8 cellular contexts compared by ENCODE assay signal in the genomic region with DNA sequence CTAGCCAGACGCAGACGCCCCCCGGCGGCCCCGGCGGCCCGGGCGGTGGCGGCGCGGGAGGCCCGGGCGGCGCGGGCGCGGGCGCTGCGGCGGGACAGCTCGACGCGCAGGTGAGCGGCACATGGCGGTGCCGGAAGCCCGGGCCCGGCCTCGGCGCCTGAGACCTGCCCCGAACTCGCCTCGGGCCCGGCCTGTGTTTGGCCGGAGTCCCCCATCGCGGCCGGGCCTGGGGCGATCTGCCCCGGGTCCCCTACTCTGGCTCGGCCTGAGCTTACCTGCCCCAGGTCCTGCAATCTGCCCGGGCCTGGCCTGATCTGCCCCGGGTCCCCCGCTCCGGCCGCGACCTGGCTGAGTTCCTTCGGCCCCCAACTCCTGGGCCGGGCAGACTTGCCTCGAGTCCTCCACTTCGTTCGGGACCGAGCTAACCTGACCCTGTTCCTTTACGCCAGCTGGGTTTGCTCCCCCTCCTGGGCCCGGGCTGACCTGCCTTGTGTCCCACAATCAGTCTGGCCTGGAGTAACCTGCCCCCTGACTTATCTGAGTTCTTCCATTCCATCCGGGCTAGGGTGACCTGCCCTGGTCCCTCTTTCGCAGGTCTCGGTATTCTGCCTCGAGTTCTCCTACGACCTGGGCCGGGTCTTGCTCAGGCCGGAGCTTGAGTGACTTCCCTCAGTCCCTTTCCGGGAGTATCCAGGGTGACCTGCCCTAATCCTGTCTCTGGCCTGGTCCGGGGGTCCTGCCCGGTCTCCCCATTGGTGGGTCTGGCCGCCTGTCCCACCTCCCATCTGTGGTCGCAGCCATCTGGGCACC. TPM values are rescaled to one million over a fixed set of nuclear protein-coding genes. Genes with fewer than 3 reads are reported as not detected.
DNase-seq lines count a peak whose midpoint lies in the region; ATAC-seq and TF ChIP-seq lines count a peak whose summit lies in the region.

No MANE protein-coding gene starts in this region.

- H3K4me2 ChIP-seq in parathyroid adenoma (ENCODE audit: low read length) = peak overlapping the region; percentile 100

- H3K9me3 ChIP-seq in parathyroid adenoma (ENCODE audit: control insufficient read depth, low read length) = no peaks in the 10 kb centered on the region

- H3K4me3 ChIP-seq in parathyroid adenoma (ENCODE audit: low read depth, low read length) = peak overlapping the region; percentile 89

- TF ChIP-seq CTCF in parathyroid adenoma (IDR thresholded peaks at IDR 0.05) = no peak

- no peaks in the 10 kb centered on the region for H3K36me3 ChIP-seq in parathyroid adenoma (ENCODE audit: control insufficient read depth, insufficient read depth, low read length)

- peak; percentile 33 for ATAC-seq in GM21447 (IDR thresholded peaks at IDR 0.05; ENCODE audit: unreplicated experiment)

- no peak overlapping the region for H2AFZ ChIP-seq in parathyroid adenoma

- peaks cover 38% of the 10 kb centered on the region for H3K4me1 ChIP-seq in parathyroid adenoma

- DNase-seq in ELF-1 (ENCODE audit: low read depth, low spot score) (peak; percentile 48), HT-29 (ENCODE audit: low spot score) (peak; percentile 26), germinal center (ENCODE audit: low spot score) (peak; percentile 48), GM19238 (ENCODE audit: insufficient read length, low spot score) (no peak), cortex of kidney (lab: John Stamatoyannopoulos, UW) (no peak)
- peak; percentile 67 for DNase-seq in activated CD8-positive, alpha-beta memory T cell treated with anti-CD3 and anti-CD28 coated beads, Interleukin-2, amount 50 U/mL, for 48 hours

- no peaks in the 10 kb centered on the region for H3K27me3 ChIP-seq in parathyroid adenoma (ENCODE audit: control insufficient read depth, insufficient read depth, low read length)

- H3K27ac ChIP-seq in parathyroid adenoma = peak overlapping the region; percentile 87

- H3K79me2 ChIP-seq in parathyroid adenoma = peaks cover 38% of the 10 kb centered on the region

- H3K9ac ChIP-seq in parathyroid adenoma = peak overlapping the region; percentile 72

RNA-seq across cellular contexts. Expression of a gene that starts 0.8 kb away (rescaled TPM):
- 73.7 and 79.5 TPM in 2 replicates for total RNA-seq in HT-29 (2014; rRNA removed; shearing (Covaris generic))

RNA-seq across cellular contexts. Expression of a gene that starts 41.4 kb away (rescaled TPM):
- total RNA-seq in HT-29 (2014; rRNA removed; shearing (Covaris generic)) = not detected in 2 replicates

Comparison
In these comparisons a context has a peak if more than half of its experiments do, and no peak if none do; other contexts are left out.
1. DNase-seq: peak in ELF-1 (single experiment), HT-29 (single experiment), activated CD8-positive, alpha-beta memory T cell treated with anti-CD3 and anti-CD28 coated beads, Interleukin-2, amount 50 U/mL, for 48 hours (single experiment) and germinal center (single experiment); none in GM19238 (single experiment) and cortex of kidney (single experiment).